26 cellular contexts compared by ENCODE assay signal in the genomic region with DNA sequence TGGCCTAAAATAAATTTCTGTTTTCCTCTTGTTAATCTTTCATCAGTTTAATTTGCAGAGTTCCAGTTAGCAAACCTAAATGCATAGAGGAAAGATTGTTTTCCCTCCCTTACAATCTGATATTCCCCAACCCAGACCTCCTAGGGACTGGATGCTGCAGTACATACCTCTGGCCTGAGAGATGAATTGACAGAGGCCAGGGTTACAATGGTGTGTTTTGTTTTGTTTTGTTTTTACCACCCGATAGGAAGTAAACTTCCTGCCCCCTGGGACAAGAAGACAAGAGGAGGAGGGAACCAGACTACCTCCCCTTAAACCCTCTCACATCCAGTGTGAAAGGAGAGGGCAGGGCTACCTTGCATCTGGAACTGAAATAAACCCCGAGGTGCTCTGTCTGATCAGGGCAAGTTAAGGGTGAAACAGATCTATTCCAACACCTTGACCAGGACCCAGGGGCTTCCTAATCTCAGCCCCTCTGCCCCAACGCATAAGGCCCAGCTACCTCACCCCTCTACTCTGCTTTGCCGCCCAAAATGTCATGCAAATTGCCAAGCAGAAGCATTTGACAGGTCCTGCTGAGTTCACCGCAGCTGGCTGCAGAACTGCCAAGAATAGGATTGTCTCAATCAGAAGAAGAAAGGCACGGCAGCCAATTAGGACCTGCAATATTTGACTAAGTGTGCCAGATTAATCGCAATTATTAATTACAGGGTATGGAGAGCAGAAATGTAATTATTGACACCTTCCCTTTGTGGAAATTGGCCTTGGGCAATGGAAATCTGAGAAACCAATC.
"Had no signal": no experiment of that assay in that cellular context is flagged by ENCODE, and none has a peak within 500 bp of the region (broad histone marks: within the 10 kb centered on the region; RNA-seq: fewer than 3 reads in every experiment).

No MANE protein-coding gene starts in this region.

- H3K27ac ChIP-seq: gastroesophageal sphincter, parathyroid adenoma, psoas muscle, stomach, thyroid gland, upper lobe of right lung had no signal

- H3K36me3 ChIP-seq: gastroesophageal sphincter, stomach, thyroid gland, upper lobe of right lung had no signal

- H3K4me1 ChIP-seq: gastroesophageal sphincter, parathyroid adenoma, psoas muscle, stomach, thyroid gland, upper lobe of right lung had no signal

- H3K27me3 ChIP-seq: gastroesophageal sphincter, stomach, thyroid gland, upper lobe of right lung had no signal

- H2AFZ ChIP-seq: parathyroid adenoma had no signal

- DNase-seq: activated B cell treated with CpG ODN at 0.5 μM for 24 hours; activated CD8-positive, alpha-beta memory T cell treated with anti-CD3 and anti-CD28 coated beads, Interleukin-2, amount 10 ng/mL, durations not matched to agents 7 days and 5 days; activated CD8-positive, alpha-beta T cell treated with anti-CD3 and anti-CD28 coated beads, Interleukin-2, amount 10 ng/mL, durations not matched to agents 7 days and 5 days; activated naive CD8-positive, alpha-beta T cell treated with anti-CD3 and anti-CD28 coated beads, Interleukin-2, amount 50 U/mL, for 24 hours; activated T-cell treated with anti-CD3 and anti-CD28 coated beads, Interleukin-2, amount 50 U/mL, for 48 hours; amygdala; central memory CD4-positive, alpha-beta T cell; hippocampal formation; left cardiac atrium; mammary epithelial cell; naive B cell; nucleus accumbens; psoas muscle; stimulated activated CD4-positive, alpha-beta T cell treated with anti-CD3 and anti-CD28 coated beads, Interleukin-1b, Interleukin-23, amount 100 ng/mL, for 48 hours; stimulated activated CD4-positive, alpha-beta T cell treated with anti-CD3 and anti-CD28 coated beads, Interleukin-4, amount 100 ng/mL, for 4 hours; stimulated activated CD8-positive, alpha-beta memory T cell treated with anti-CD3 and anti-CD28 coated beads, Interleukin-4, amount 100 ng/mL, for 48 hours; stimulated activated naive B cell treated with anti-CD40 and anti-IgM and Interleukin-4, amounts not matched to agents 10 μg/mL and 1 μg/mL and 100 μg/mL, for 72 hours; stomach; T1000; thyroid gland; upper lobe of right lung had no signal

- H3K4me2 ChIP-seq: smooth muscle cell had no signal

- ATAC-seq: activated CD8-positive, alpha-beta memory T cell treated with anti-CD3 and anti-CD28 coated beads, Interleukin-2, amount 10 ng/mL, durations not matched to agents 7 days and 5 days; activated CD8-positive, alpha-beta T cell treated with anti-CD3 and anti-CD28 coated beads, Interleukin-2, amount 10 ng/mL, durations not matched to agents 7 days and 5 days; activated naive CD8-positive, alpha-beta T cell treated with anti-CD3 and anti-CD28 coated beads, Interleukin-2, amount 50 U/mL, for 24 hours; gastroesophageal sphincter; left cardiac atrium; psoas muscle; stimulated activated naive B cell treated with anti-CD40 and anti-IgM and Interleukin-4, amounts not matched to agents 10 μg/mL and 1 μg/mL and 100 μg/mL, for 72 hours; upper lobe of right lung had no signal

- H3K9ac ChIP-seq: parathyroid adenoma had no signal

- H3K4me3 ChIP-seq: gastroesophageal sphincter, psoas muscle, smooth muscle cell, stomach, thyroid gland, upper lobe of right lung had no signal

- FAIRE-seq: endothelial cell of umbilical vein, keratinocyte had no signal

- H3K9me3 ChIP-seq: gastroesophageal sphincter, psoas muscle, stomach, thyroid gland, upper lobe of right lung had no signal

- H3K79me2 ChIP-seq: parathyroid adenoma had no signal
